In the genomic region with DNA sequence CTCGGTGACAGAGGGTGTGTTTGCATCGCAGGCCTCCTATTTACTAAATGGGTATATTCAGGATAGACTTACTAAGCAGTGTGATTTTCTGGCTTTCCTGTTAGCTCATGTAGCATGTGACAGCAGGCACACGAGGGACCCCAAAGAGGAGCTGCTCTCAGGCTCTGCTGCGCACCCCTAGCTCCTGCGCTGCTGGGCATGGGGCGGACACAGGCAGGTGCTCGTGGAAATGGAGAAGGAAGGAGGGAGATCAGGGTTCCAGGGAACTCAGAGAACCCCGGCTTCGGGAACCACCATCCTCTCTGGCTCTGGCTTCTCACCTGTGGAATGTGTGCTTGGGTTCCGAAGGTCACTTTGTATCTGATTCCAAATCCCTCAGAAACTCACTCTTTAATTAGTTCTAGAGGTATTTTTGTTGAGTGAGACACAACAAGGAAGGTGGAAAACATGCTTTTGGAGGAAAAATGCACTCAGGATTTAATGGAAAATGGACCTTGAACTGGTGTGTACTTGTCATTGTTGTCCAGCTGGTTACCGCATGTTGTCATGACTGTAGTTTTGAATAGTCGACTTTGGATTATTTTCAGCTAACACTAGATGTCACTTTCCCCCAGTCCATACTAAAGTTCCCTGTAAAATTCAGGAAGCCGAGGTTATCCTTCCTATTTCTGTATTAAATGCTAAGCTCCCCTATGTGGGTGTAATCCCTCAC, we compare ENCODE assay signal across 10 cellular contexts. TPM values are rescaled to one million over a fixed set of nuclear protein-coding genes. Genes with fewer than 3 reads are reported as not detected.
DNase-seq lines count a peak whose midpoint lies in the region; ATAC-seq and TF ChIP-seq lines count a peak whose summit lies in the region.
"Had no signal": no experiment of that assay in that cellular context is flagged by ENCODE, and none has a peak within 500 bp of the region (broad histone marks: within the 10 kb centered on the region; RNA-seq: fewer than 3 reads in every experiment).

No MANE protein-coding gene starts in this region.

- no peak overlapping the region for H3K4me3 ChIP-seq in NB4 (ENCODE audit: low read depth, low read length)

- H3K9me3 Mint-ChIP-seq in stimulated activated naive CD8-positive, alpha-beta T cell treated with anti-CD3 and anti-CD28 coated beads, Interleukin-15, amount 100 ng/mL, for 72 hours: no peaks in the 10 kb centered on the region
- H3K9me3 Mint-ChIP-seq: activated B cell treated with CpG ODN at 0.5 μM for 24 hours had no signal

- TF ChIP-seq CTCF in NB4 (IDR thresholded peaks at IDR 0.05; ENCODE audit: low read depth, low read length): no peak

- no peak for TF ChIP-seq POLR2A in NB4 (IDR thresholded peaks at IDR 0.05; ENCODE audit: extremely low read depth, insufficient read length)

- peaks cover 51% of the 10 kb centered on the region for H3K4me1 Mint-ChIP-seq in stimulated activated naive CD8-positive, alpha-beta T cell treated with anti-CD3 and anti-CD28 coated beads, Interleukin-15, amount 100 ng/mL, for 72 hours
- H3K4me1 Mint-ChIP-seq: CD14-positive monocyte had no signal

- peaks cover 25% of the 10 kb centered on the region for H3K27me3 Mint-ChIP-seq in stimulated activated naive CD8-positive, alpha-beta T cell treated with anti-CD3 and anti-CD28 coated beads, Interleukin-15, amount 100 ng/mL, for 72 hours

- peak; percentile 65 for DNase-seq in NCI-H187 treated with DMSO at 0.1 percent for 48 hours (lab: John Stamatoyannopoulos, UW)
- no peak for DNase-seq in NCI-H187 (lab: John Stamatoyannopoulos, UW)
- DNase-seq in NB4 (ENCODE audit: low read depth): peak; percentile 14
- peak; percentile 2 for DNase-seq in dermis blood vessel endothelial cell
- DNase-seq in pons (ENCODE audit: low spot score): peak; percentile 14
- no peak for DNase-seq in stimulated activated naive CD8-positive, alpha-beta T cell treated with anti-CD3 and anti-CD28 coated beads, Interleukin-15, amount 100 ng/mL, for 72 hours
- DNase-seq in middle frontal gyrus (ENCODE audit: extremely low spot score, low spot score): no peak
- DNase-seq in NCI-H82 (lab: John Stamatoyannopoulos, UW): no peak
- DNase-seq: activated B cell treated with CpG ODN at 0.5 μM for 24 hours had no signal

- ATAC-seq in stimulated activated naive CD8-positive, alpha-beta T cell treated with anti-CD3 and anti-CD28 coated beads, Interleukin-15, amount 100 ng/mL, for 72 hours: no peak

- peak overlapping the region in 1 of 2 donors; percentile 9 for H3K27ac Mint-ChIP-seq in stimulated activated naive CD8-positive, alpha-beta T cell treated with anti-CD3 and anti-CD28 coated beads, Interleukin-15, amount 100 ng/mL, for 72 hours
- H3K27ac Mint-ChIP-seq: activated B cell treated with CpG ODN at 0.5 μM for 24 hours, CD14-positive monocyte had no signal

- no peak overlapping the region for H3K4me3 Mint-ChIP-seq in stimulated activated naive CD8-positive, alpha-beta T cell treated with anti-CD3 and anti-CD28 coated beads, Interleukin-15, amount 100 ng/mL, for 72 hours
- H3K4me3 Mint-ChIP-seq: activated B cell treated with CpG ODN at 0.5 μM for 24 hours had no signal

RNA-seq across cellular contexts. Expression of a gene that starts 3.5 kb away (rescaled TPM):
- total RNA-seq in dermis blood vessel endothelial cell: 0.17 TPM in 1 of 2 replicates, not detected in the other

Comparison
In these comparisons a context has a peak if more than half of its experiments do, and no peak if none do; other contexts are left out.
1. DNase-seq: peak in NCI-H187 treated with DMSO at 0.1 percent for 48 hours (single experiment), NB4 (single experiment), dermis blood vessel endothelial cell (single experiment) and pons (single experiment); none in NCI-H187 (0 of 2), stimulated activated naive CD8-positive, alpha-beta T cell treated with anti-CD3 and anti-CD28 coated beads, Interleukin-15, amount 100 ng/mL, for 72 hours (0 of 2), middle frontal gyrus (single experiment) and NCI-H82 (single experiment).